In genomic region chr5:21774791-21775190, GRCh38 we compare ENCODE assay signal across 15 cellular contexts.
DNase-seq lines count a peak whose midpoint lies in the region; ATAC-seq lines count a peak whose summit lies in the region.
"Had no signal": no experiment of that assay in that cellular context is flagged by ENCODE, and none has a peak within 500 bp of the region (broad histone marks: within the 10 kb centered on the region; RNA-seq: fewer than 3 reads in every experiment).

No MANE protein-coding gene starts in this region.

- no peak overlapping the region for H3K4me3 Mint-ChIP-seq in activated T-cell treated with anti-CD3 and anti-CD28 coated beads, Interleukin-2, amount 50 U/mL, for 72 hours
- H3K4me3 Mint-ChIP-seq: activated naive CD4-positive, alpha-beta T cell treated with anti-CD3 and anti-CD28 coated beads for 36 hours; HFFc6 had no signal

- no peak overlapping the region for H3K27ac Mint-ChIP-seq in activated T-cell treated with anti-CD3 and anti-CD28 coated beads, Interleukin-2, amount 50 U/mL, for 72 hours
- H3K27ac Mint-ChIP-seq: activated naive CD4-positive, alpha-beta T cell treated with anti-CD3 and anti-CD28 coated beads for 36 hours; HFFc6 had no signal

- no peak for ATAC-seq in activated T-cell treated with anti-CD3 and anti-CD28 coated beads, Interleukin-2, amount 50 U/mL, for 72 hours (replicated peaks in 1 of 2)
- ATAC-seq in HG02588 (IDR thresholded peaks at IDR 0.05; ENCODE audit: unreplicated experiment): no peak
- ATAC-seq: left lobe of liver, pancreas had no signal

- DNase-seq in DMS 273 (lab: John Stamatoyannopoulos, UW; ENCODE audit: unreplicated experiment) (peak; percentile 66), NCI-H1105 treated with DMSO at 0.1 percent for 48 hours (lab: John Stamatoyannopoulos, UW) (peak; percentile 15), amniotic epithelial cell (ENCODE audit: low read depth) (peak; percentile 4), inferior parietal cortex (ENCODE audit: extremely low spot score) (peak; percentile 45), NAMALWA (ENCODE audit: low spot score) (no peak)
- DNase-seq in stimulated activated CD8-positive, alpha-beta memory T cell treated with anti-CD3 and anti-CD28 coated beads, Interleukin-4, amount 100 ng/mL, for 48 hours: no peak
- DNase-seq in activated T-cell treated with anti-CD3 and anti-CD28 coated beads, Interleukin-2, amount 50 U/mL, for 72 hours: no peak
- DNase-seq: activated CD4-positive, CD25-positive, alpha-beta regulatory T cell; activated naive CD4-positive, alpha-beta T cell treated with anti-CD3 and anti-CD28 coated beads for 36 hours; HFFc6; OCI-M1; pancreas; stomach had no signal

- no peaks in the 10 kb centered on the region for H3K27me3 Mint-ChIP-seq in activated T-cell treated with anti-CD3 and anti-CD28 coated beads, Interleukin-2, amount 50 U/mL, for 72 hours (ENCODE audit: low read depth)

- H3K36me3 Mint-ChIP-seq in activated T-cell treated with anti-CD3 and anti-CD28 coated beads, Interleukin-2, amount 50 U/mL, for 72 hours (ENCODE audit: insufficient read depth in 2 of 2): no peaks in the 10 kb centered on the region

- peaks cover 4 to 5% of the 10 kb centered on the region in 2 donors for H3K9me3 Mint-ChIP-seq in activated T-cell treated with anti-CD3 and anti-CD28 coated beads, Interleukin-2, amount 50 U/mL, for 72 hours

- no peaks in the 10 kb centered on the region for H3K4me1 Mint-ChIP-seq in activated T-cell treated with anti-CD3 and anti-CD28 coated beads, Interleukin-2, amount 50 U/mL, for 72 hours (ENCODE audit: low read depth)

Comparison
In these comparisons a context has a peak if more than half of its experiments do, and no peak if none do; other contexts are left out.
1. DNase-seq: peak in DMS 273 (single experiment), NCI-H1105 treated with DMSO at 0.1 percent for 48 hours (single experiment), amniotic epithelial cell (single experiment) and inferior parietal cortex (single experiment); none in stimulated activated CD8-positive, alpha-beta memory T cell treated with anti-CD3 and anti-CD28 coated beads, Interleukin-4, amount 100 ng/mL, for 48 hours (single experiment), activated T-cell treated with anti-CD3 and anti-CD28 coated beads, Interleukin-2, amount 50 U/mL, for 72 hours (0 of 2) and NAMALWA (single experiment).